Comparison of ENCODE assay signal across 13 cellular contexts in genomic region chr5:137453476-137454080, GRCh38. TPM values are rescaled to one million over a fixed set of nuclear protein-coding genes. Genes with fewer than 3 reads are reported as not detected.
DNase-seq lines count a peak whose midpoint lies in the region; ATAC-seq and TF ChIP-seq lines count a peak whose summit lies in the region.
"Had no signal": no experiment of that assay in that cellular context is flagged by ENCODE, and none has a peak within 500 bp of the region (broad histone marks: within the 10 kb centered on the region; RNA-seq: fewer than 3 reads in every experiment).

No MANE protein-coding gene starts in this region.

- POLR2A ChIA-PET in RWPE1 (lab: Yijun Ruan, JAX; ENCODE audit: low non-redundant PET): no interaction called here

- intact Hi-C loops in CD14-positive monocyte (cut with micrococcal nuclease): no loop called here

- H3K27ac ChIP-seq in RWPE1: no peak overlapping the region
- H3K27ac ChIP-seq: heart left ventricle, sigmoid colon had no signal

- peaks cover 0 to 2% (median 0%) of the 10 kb centered on the region in 7 donors for H3K9me3 Mint-ChIP-seq in CD14-positive monocyte
- H3K9me3 Mint-ChIP-seq: stimulated activated naive CD8-positive, alpha-beta T cell treated with anti-CD3 and anti-CD28 coated beads, Interleukin-15, Interleukin-2, amounts not matched to agents 100 ng/mL and 50 ng/mL, for 24 hours had no signal

- no peak overlapping the region for H3K27ac Mint-ChIP-seq in CD14-positive monocyte
- H3K27ac Mint-ChIP-seq: stimulated activated naive CD8-positive, alpha-beta T cell treated with anti-CD3 and anti-CD28 coated beads, Interleukin-15, Interleukin-2, amounts not matched to agents 100 ng/mL and 50 ng/mL, for 24 hours had no signal

- peaks cover 0 to 4% (median 3%) of the 10 kb centered on the region in 3 donors for H3K27me3 Mint-ChIP-seq in CD14-positive monocyte (ENCODE audit: low read depth in 3 of 3)

- no peak overlapping the region for H3K4me3 ChIP-seq in fibroblast of mammary gland (ENCODE audit: control insufficient read depth, low read depth, low read length)
- H3K4me3 ChIP-seq in skeletal muscle cell (ENCODE audit: low read depth, low read length): no peak overlapping the region
- H3K4me3 ChIP-seq: heart left ventricle, sigmoid colon had no signal

- TF ChIP-seq CTCF in RWPE1 (conservative IDR thresholded peaks at IDR 0.05; ENCODE audit: low read depth) (no peak), fibroblast of mammary gland (conservative IDR thresholded peaks at IDR 0.05; ENCODE audit: control insufficient read depth, insufficient read depth, low read depth, low read length) (no peak), CD14-positive monocyte (IDR thresholded peaks at IDR 0.05) (no peak)

- no peak for ATAC-seq in HG03135 (IDR thresholded peaks at IDR 0.05; ENCODE audit: unreplicated experiment)
- ATAC-seq: heart left ventricle had no signal

- H3K36me3 Mint-ChIP-seq in CD14-positive monocyte: no peaks in the 10 kb centered on the region

- H3K4me1 Mint-ChIP-seq in CD14-positive monocyte: no peaks in the 10 kb centered on the region

- CTCF ChIA-PET in RWPE1 (lab: Yijun Ruan, JAX): interaction anchor here (0.7 to 1.1 kb wide), 2 partner anchors 13 to 90 kb away, joined by 4 read pairs; no protein-coding TSS in a partner anchor

- H3K4me3 Mint-ChIP-seq in CD14-positive monocyte: no peak overlapping the region
- H3K4me3 Mint-ChIP-seq: stimulated activated naive CD8-positive, alpha-beta T cell treated with anti-CD3 and anti-CD28 coated beads, Interleukin-15, Interleukin-2, amounts not matched to agents 100 ng/mL and 50 ng/mL, for 24 hours had no signal

- peak; percentile 19 for DNase-seq in SIG-M5 treated with dmso at 0.1 percent for 504 hours (lab: John Stamatoyannopoulos, UW; ENCODE audit: unreplicated experiment)
- DNase-seq in SIG-M5 (lab: John Stamatoyannopoulos, UW): no peak
- peak; percentile 45 for DNase-seq in RWPE1 (ENCODE audit: low spot score)
- peak; percentile 69 for DNase-seq in fibroblast of mammary gland (ENCODE audit: low read depth)
- DNase-seq in skeletal muscle cell (ENCODE audit: low read depth): peak; percentile 16
- DNase-seq in hepatic stellate cell (ENCODE audit: low spot score): no peak
- DNase-seq in CD14-positive monocyte (ENCODE audit: low spot score): no peak
- DNase-seq: activated naive CD4-positive, alpha-beta T cell treated with Interleukin-2 at 50 U/mL for 16 hours; heart left ventricle; NCI-H1092 treated with DMSO at 0.1 percent for 48 hours; sigmoid colon had no signal

RNA-seq across cellular contexts. Expression of gene SPOCK1, which starts 45.5 kb away (rescaled TPM):
- polyA plus RNA-seq in CD14-positive monocyte: 1 to 10 TPM; 2.1 to 5.7 TPM

Comparison
In these comparisons a context has a peak if more than half of its experiments do, and no peak if none do; other contexts are left out.
1. DNase-seq: peak in SIG-M5 treated with dmso at 0.1 percent for 504 hours (single experiment), RWPE1 (single experiment), fibroblast of mammary gland (single experiment) and skeletal muscle cell (single experiment); none in SIG-M5 (single experiment), hepatic stellate cell (single experiment) and CD14-positive monocyte (single experiment).